Comparison of ENCODE assay signal across 12 cellular contexts in genomic region chr15:36785396-36785795, GRCh38.
DNase-seq lines count a peak whose midpoint lies in the region; ATAC-seq and TF ChIP-seq lines count a peak whose summit lies in the region.
"Had no signal": no experiment of that assay in that cellular context is flagged by ENCODE, and none has a peak within 500 bp of the region (broad histone marks: within the 10 kb centered on the region; RNA-seq: fewer than 3 reads in every experiment).

No MANE protein-coding gene starts in this region.

- H3K4me3 ChIP-seq in ACC112 (ENCODE audit: low read depth, low read length) = peak overlapping the region; percentile 51; the same call in 1 of the 2 replicates
- H3K4me3 ChIP-seq in IMR-90 (ENCODE audit: insufficient read depth, low read depth, low read length) = no peak overlapping the region
- H3K4me3 ChIP-seq in osteoblast (ENCODE audit: insufficient read depth, low read length) = no peak overlapping the region
- H3K4me3 ChIP-seq: HAP-1 had no signal

- TF ChIP-seq RAD21 in IMR-90 (IDR thresholded peaks at IDR 0.05; ENCODE audit: low read length) = no peak

- POLR2A ChIA-PET in IMR-90 (lab: Charles Lee; ENCODE audit: unreplicated experiment) = interaction anchor here (0.6 kb wide), 1 partner anchor 317 kb away, joined by 3 read pairs; no protein-coding TSS in a partner anchor

- in situ Hi-C loops in IMR-90 (cut with MboI; ENCODE audit: low sequenced_read_pairs) = no loop called here

- WGBS in IMR-90 (ENCODE audit: extremely low coverage in 2 of 2, insufficient read length in 1 of 2), 2 experiments = no CpG with 5 or more reads among the region's 5 CpGs

- H2BK15ac ChIP-seq in IMR-90 (ENCODE audit: low read depth, low read length) = no peak overlapping the region

- peak overlapping the region in 1 of 2 experiments; percentile 17; a peak in 1 of 4 replicates for H4K8ac ChIP-seq in IMR-90 (ENCODE audit: low read depth in 2 of 2, low read length in 2 of 2)

- H3K4me2 ChIP-seq in IMR-90 (ENCODE audit: low read depth, low read length) (peak overlapping the region; percentile 78; the same call in 1 of the 2 replicates), osteoblast (ENCODE audit: insufficient read depth, low read length) (peak overlapping the region; percentile 55)

- H2AK9ac ChIP-seq in IMR-90 (replicated peaks; ENCODE audit: low read depth, low read length, poor library complexity) = no peak overlapping the region

- dilution Hi-C loops in IMR-90 (cut with HindIII; ENCODE audit: low sequenced_read_pairs, unreplicated experiment) = no loop called here

- no peak overlapping the region for H2AK5ac ChIP-seq in IMR-90 (ENCODE audit: low read depth, low read length)

- no peak overlapping the region for H3K9ac ChIP-seq in IMR-90 (ENCODE audit: low read depth, low read length)

- H3K9me3 ChIP-seq in IMR-90 (ENCODE audit: control insufficient read depth, insufficient read depth, low read length) (no peaks in the 10 kb centered on the region), osteoblast (ENCODE audit: low read depth, low read length) (no peaks in the 10 kb centered on the region)
- H3K9me3 ChIP-seq: HAP-1 had no signal

- no peak for TF ChIP-seq POLR2A in IMR-90 (IDR thresholded peaks at IDR 0.05; ENCODE audit: low read depth, low read length)

- H3K4me1 ChIP-seq in ACC112 (ENCODE audit: control insufficient read depth, insufficient read depth, low read length, unreplicated experiment) = peaks cover 11% of the 10 kb centered on the region
- H3K4me1 ChIP-seq in IMR-90 (ENCODE audit: control insufficient read depth, insufficient read depth, low read length) = peaks cover 3% of the 10 kb centered on the region; the same call in 1 of the 2 replicates
- peaks cover 9% of the 10 kb centered on the region for H3K4me1 ChIP-seq in osteoblast (ENCODE audit: insufficient read depth, low read length)

- peak overlapping the region; percentile 18 for H2AFZ ChIP-seq in ACC112 (ENCODE audit: low read length, unreplicated experiment)
- H2AFZ ChIP-seq in IMR-90 (replicated peaks; ENCODE audit: low read length, poor library complexity) = no peak overlapping the region
- peak overlapping the region; percentile 50 for H2AFZ ChIP-seq in osteoblast (ENCODE audit: low read length)

- H4K5ac ChIP-seq in IMR-90 (ENCODE audit: low read depth, low read length) = no peak overlapping the region; the same call in 1 of the 2 replicates

- H3K56ac ChIP-seq in IMR-90 (ENCODE audit: extremely low read depth, insufficient read depth, low read length) = no peak overlapping the region

- no peak for DNase-seq in IMR-90
- peak; percentile 55 for DNase-seq in left lobe of liver (ENCODE audit: low spot score)
- no peak for DNase-seq in osteoblast (ENCODE audit: insufficient read length, low spot score, missing footprints)
- DNase-seq in AG08395 (ENCODE audit: low spot score) = no peak
- no peak for DNase-seq in DMS114 treated with DMSO at 0.1 percent for 48 hours (lab: John Stamatoyannopoulos, UW; ENCODE audit: unreplicated experiment)
- DNase-seq in activated effector memory CD4-positive, alpha-beta T cell treated with anti-CD3 and anti-CD28 coated beads, Interleukin-2, amount 50 U/mL, for 16 hours = no peak
- DNase-seq: CD8-positive, alpha-beta T cell; COR-L47; DND-41; GDM1 had no signal

- intact Hi-C loops in IMR-90 (cut with micrococcal nuclease) = no loop called here

- no peak overlapping the region for H4K91ac ChIP-seq in IMR-90 (ENCODE audit: insufficient read depth, low read depth, low read length)

- no peak overlapping the region for H2BK5ac ChIP-seq in IMR-90 (ENCODE audit: low read depth, low read length, poor library complexity, severe bottlenecking)

- no peaks in the 10 kb centered on the region for H3K79me2 ChIP-seq in ACC112 (ENCODE audit: control insufficient read depth, insufficient read depth, low read length, unreplicated experiment)
- no peaks in the 10 kb centered on the region for H3K79me2 ChIP-seq in osteoblast (ENCODE audit: insufficient read depth, low read length)

- H2BK20ac ChIP-seq in IMR-90 (ENCODE audit: low read depth, low read length) = peak overlapping the region; percentile 42; the same call in 1 of the 2 replicates

- no peak overlapping the region for H2BK120ac ChIP-seq in IMR-90 (ENCODE audit: low read depth, low read length)

- H4K20me1 ChIP-seq in IMR-90 (ENCODE audit: insufficient read depth, low read length) (no peaks in the 10 kb centered on the region), osteoblast (ENCODE audit: insufficient read depth, low read length) (no peaks in the 10 kb centered on the region)

- peak overlapping the region; percentile 25; the same call in 1 of the 2 replicates for H3K14ac ChIP-seq in IMR-90 (replicated peaks; ENCODE audit: low read depth, low read length)

- H3K36me3 ChIP-seq in ACC112 (ENCODE audit: insufficient read depth, low read length) (no peaks in the 10 kb centered on the region), IMR-90 (ENCODE audit: control insufficient read depth, insufficient read depth, low read length) (no peaks in the 10 kb centered on the region), osteoblast (ENCODE audit: insufficient read depth, low read length) (no peaks in the 10 kb centered on the region)
- H3K36me3 ChIP-seq: HAP-1 had no signal

- ATAC-seq in IMR-90 (ENCODE audit: low read depth) (no peak), left lobe of liver (peak; percentile 86)
- ATAC-seq: CD8-positive, alpha-beta T cell had no signal

- CTCF ChIA-PET in IMR-90 (lab: Yijun Ruan, JAX) = no interaction called here

- H3K27me3 ChIP-seq in ACC112 (ENCODE audit: insufficient read depth, low read length) = no peaks in the 10 kb centered on the region
- no peaks in the 10 kb centered on the region for H3K27me3 ChIP-seq in IMR-90 (ENCODE audit: control insufficient read depth, insufficient read depth, low read length)
- no peaks in the 10 kb centered on the region for H3K27me3 ChIP-seq in osteoblast (ENCODE audit: insufficient read depth, low read length)

- no peak overlapping the region for H3K4ac ChIP-seq in IMR-90 (ENCODE audit: low read depth, low read length)

- no TSS peak for BruUV-seq in IMR-90 (replicated peaks; lab: Mats Ljungman, UMichigan)

- H3K18ac ChIP-seq in IMR-90 (ENCODE audit: low read depth, low read length) = no peak overlapping the region

- H3K9me1 ChIP-seq in IMR-90 (ENCODE audit: insufficient read depth, low read length) = no peaks in the 10 kb centered on the region

- H3K27ac ChIP-seq in ACC112 (ENCODE audit: low read depth, low read length) = no peak overlapping the region
- no peak overlapping the region for H3K27ac ChIP-seq in IMR-90 (ENCODE audit: insufficient read depth, low read length)
- H3K27ac ChIP-seq in osteoblast (ENCODE audit: low read depth, low read length) = no peak overlapping the region

- no peak overlapping the region for H3K23ac ChIP-seq in IMR-90 (ENCODE audit: low read depth, low read length)

- TF ChIP-seq CTCF in IMR-90 (conservative IDR thresholded peaks at IDR 0.05; ENCODE audit: low read depth, low read length) (no peak), osteoblast (IDR thresholded peaks at IDR 0.05; ENCODE audit: extremely low read depth, low read depth, low read length) (no peak)

- H3K79me1 ChIP-seq in IMR-90 (ENCODE audit: low read depth in 1 of 2, low read length in 2 of 2) = no peaks in the 10 kb centered on the region

TF ChIP-seq in IMR-90, 13 proteins besides CTCF, POLR2A, EP300 and RAD21:
- no peak for TF ChIP-seq ELK1 (IDR thresholded peaks at IDR 0.05; ENCODE audit: borderline replicate concordance, low read depth, low read length)
- no peak for TF ChIP-seq MAFK (IDR thresholded peaks at IDR 0.05; ENCODE audit: low read depth, low read length)
- no peak for TF ChIP-seq RFX5 (IDR thresholded peaks at IDR 0.05; ENCODE audit: low read depth, low read length)
- TF ChIP-seq USF2 (IDR thresholded peaks at IDR 0.05; ENCODE audit: low read depth, low read length) = no peak
- TF ChIP-seq RCOR1 (IDR thresholded peaks at IDR 0.05; ENCODE audit: insufficient replicate concordance, low read length) = no peak
- no peak for TF ChIP-seq BHLHE40 (IDR thresholded peaks at IDR 0.05; ENCODE audit: low read depth, low read length)
